ENCODE assay signal across 8 cellular contexts in genomic region chr15:33699691-33700447, GRCh38.
A peak's percentile ranks its signal among the peaks of the same experiment; 100 is the strongest.
DNase-seq lines count a peak whose midpoint lies in the region; ATAC-seq and TF ChIP-seq lines count a peak whose summit lies in the region.
"Had no signal": no experiment of that assay in that cellular context is flagged by ENCODE, and none has a peak within 500 bp of the region (broad histone marks: within the 10 kb centered on the region; RNA-seq: fewer than 3 reads in every experiment).

No MANE protein-coding gene starts in this region.

- peak; percentile 4 for DNase-seq in EH (ENCODE audit: low read depth)
- DNase-seq in LNCaP clone FGC (ENCODE audit: low read depth), result no peak
- DNase-seq in cerebellar cortex (ENCODE audit: low spot score), result peak; percentile 17
- peak; percentile 21 for DNase-seq in myocyte (ENCODE audit: low read depth)
- no peak for DNase-seq in effector CD4-positive, alpha-beta T cell
- DNase-seq in NCI-H187 treated with DMSO at 0.1 percent for 48 hours (lab: John Stamatoyannopoulos, UW), result no peak

- ATAC-seq in HG03354 (IDR thresholded peaks at IDR 0.05; ENCODE audit: poor library complexity, severe bottlenecking, unreplicated experiment), result no peak

- H3K4me3 ChIP-seq in LNCaP clone FGC (ENCODE audit: low read depth, low read length), result no peak overlapping the region
- H3K4me3 ChIP-seq: SK-N-MC had no signal

- peak; percentile 39; the same call in 1 of the 2 replicates for TF ChIP-seq CTCF in LNCaP clone FGC (IDR thresholded peaks at IDR 0.05; ENCODE audit: control insufficient read depth, extremely low read depth, insufficient read depth)

Comparison
In these comparisons a context has a peak if more than half of its experiments do, and no peak if none do; other contexts are left out.
1. DNase-seq: peak in EH (single experiment), cerebellar cortex (single experiment) and myocyte (single experiment); none in LNCaP clone FGC (single experiment), effector CD4-positive, alpha-beta T cell (single experiment) and NCI-H187 treated with DMSO at 0.1 percent for 48 hours (single experiment).